Comparison of ENCODE assay signal across 8 cellular contexts in the genomic region with DNA sequence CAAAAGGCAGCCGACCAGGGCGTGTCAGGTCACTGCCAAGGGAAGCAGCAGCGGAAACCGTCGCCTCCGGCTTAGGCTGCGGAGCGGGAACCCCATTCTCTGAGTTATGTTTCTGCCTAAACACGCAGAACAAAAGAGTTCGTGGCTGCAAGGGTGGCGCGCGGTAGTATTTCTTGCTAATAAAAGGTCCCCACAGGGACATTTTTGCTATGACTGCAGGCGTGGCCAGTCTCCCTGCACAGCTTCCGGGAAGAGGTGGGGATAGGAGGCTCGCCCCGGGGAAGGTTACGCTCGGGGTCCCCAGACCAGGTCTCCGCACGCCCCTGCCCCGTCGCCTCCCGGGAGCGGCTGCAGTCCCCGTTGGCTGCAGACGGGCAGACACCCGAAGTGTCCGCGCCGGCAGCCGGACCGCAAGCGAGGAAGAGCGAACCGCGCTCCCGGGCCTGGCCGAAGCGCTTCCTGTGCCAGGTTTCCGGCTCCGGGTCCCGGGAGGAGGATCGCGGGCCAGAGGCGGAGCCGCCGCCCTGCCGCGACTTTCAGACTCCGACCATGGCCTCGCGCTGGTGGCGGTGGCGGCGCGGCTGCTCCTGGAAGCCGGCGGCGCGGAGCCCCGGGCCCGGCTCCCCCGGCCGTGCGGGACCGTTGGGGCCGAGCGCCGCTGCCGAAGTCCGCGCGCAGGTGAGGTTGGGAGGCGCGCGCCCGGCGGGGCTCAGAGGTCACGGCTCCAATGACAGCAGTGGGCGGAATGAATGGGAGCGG. TPM values are rescaled to one million over a fixed set of nuclear protein-coding genes. Genes with fewer than 3 reads are reported as not detected.
A peak's percentile ranks its signal among the peaks of the same experiment; 100 is the strongest.
DNase-seq lines count a peak whose midpoint lies in the region; ATAC-seq, FAIRE-seq and TF ChIP-seq lines count a peak whose summit lies in the region.

A gene with protein sequence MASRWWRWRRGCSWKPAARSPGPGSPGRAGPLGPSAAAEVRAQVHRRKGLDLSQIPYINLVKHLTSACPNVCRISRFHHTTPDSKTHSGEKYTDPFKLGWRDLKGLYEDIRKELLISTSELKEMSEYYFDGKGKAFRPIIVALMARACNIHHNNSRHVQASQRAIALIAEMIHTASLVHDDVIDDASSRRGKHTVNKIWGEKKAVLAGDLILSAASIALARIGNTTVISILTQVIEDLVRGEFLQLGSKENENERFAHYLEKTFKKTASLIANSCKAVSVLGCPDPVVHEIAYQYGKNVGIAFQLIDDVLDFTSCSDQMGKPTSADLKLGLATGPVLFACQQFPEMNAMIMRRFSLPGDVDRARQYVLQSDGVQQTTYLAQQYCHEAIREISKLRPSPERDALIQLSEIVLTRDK (plus strand): TSS at position 539 of the 759 bp plus-strand sequence. CDS start 11 bp downstream, at position 550.

- H3K27ac Mint-ChIP-seq in Calu3 (ENCODE audit: unreplicated experiment) (peak within 1 kb of the TSS; percentile 69), natural killer cell (peak within 1 kb of the TSS; percentile 82 to 91)
- H3K27ac Mint-ChIP-seq in activated T-helper 1 cell treated with anti-CD3 and anti-CD28 coated beads, Interleukin-12 subunit alpha, Interleukin-12 subunit beta, Interleukin-2, Interleukin-4 antibody, amounts not matched to agents 30 ng/mL and 10 ng/mL and 1 ng/mL, durations not matched to agents 14 hours and 24 hours and 36 hours: peak within 1 kb of the TSS; percentile 94
- H3K27ac Mint-ChIP-seq in stimulated activated naive CD8-positive, alpha-beta T cell treated with anti-CD3 and anti-CD28 coated beads, Interleukin-15, Interleukin-2, amounts not matched to agents 100 ng/mL and 50 ng/mL, for 24 hours: peak within 1 kb of the TSS; percentile 97

- peaks cover 4% of the 10 kb centered on the region for H3K4me1 ChIP-seq in fibroblast of lung (ENCODE audit: control insufficient read depth, extremely low read depth, insufficient read depth, low read length)

- no peaks in the 10 kb centered on the region for H3K27me3 ChIP-seq in fibroblast of lung (ENCODE audit: control insufficient read depth, insufficient read depth, low read length)

- no peaks in the 10 kb centered on the region for H3K36me3 ChIP-seq in fibroblast of lung (ENCODE audit: control insufficient read depth, insufficient read depth, low read length)

- FAIRE-seq in RCC 7860 (lab: Jason Lieb, UNC): no peak

- H3K4me1 Mint-ChIP-seq in Calu3 (ENCODE audit: low read depth, unreplicated experiment) (peaks cover 33% of the 10 kb centered on the region), natural killer cell (peaks cover 24 to 28% of the 10 kb centered on the region in 2 donors)
- H3K4me1 Mint-ChIP-seq in activated T-helper 1 cell treated with anti-CD3 and anti-CD28 coated beads, Interleukin-12 subunit alpha, Interleukin-12 subunit beta, Interleukin-2, Interleukin-4 antibody, amounts not matched to agents 30 ng/mL and 10 ng/mL and 1 ng/mL, durations not matched to agents 14 hours and 24 hours and 36 hours (ENCODE audit: low read depth): peaks cover 31% of the 10 kb centered on the region
- peaks cover 37% of the 10 kb centered on the region for H3K4me1 Mint-ChIP-seq in stimulated activated naive CD8-positive, alpha-beta T cell treated with anti-CD3 and anti-CD28 coated beads, Interleukin-15, Interleukin-2, amounts not matched to agents 100 ng/mL and 50 ng/mL, for 24 hours (ENCODE audit: low read depth)

- peaks cover 19% of the 10 kb centered on the region for H3K36me3 Mint-ChIP-seq in Calu3 (ENCODE audit: insufficient read depth, unreplicated experiment)
- H3K36me3 Mint-ChIP-seq in activated T-helper 1 cell treated with anti-CD3 and anti-CD28 coated beads, Interleukin-12 subunit alpha, Interleukin-12 subunit beta, Interleukin-2, Interleukin-4 antibody, amounts not matched to agents 30 ng/mL and 10 ng/mL and 1 ng/mL, durations not matched to agents 14 hours and 24 hours and 36 hours (ENCODE audit: low read depth): peaks cover 21% of the 10 kb centered on the region
- H3K36me3 Mint-ChIP-seq in natural killer cell: no peaks in the 10 kb centered on the region
- H3K36me3 Mint-ChIP-seq in stimulated activated naive CD8-positive, alpha-beta T cell treated with anti-CD3 and anti-CD28 coated beads, Interleukin-15, Interleukin-2, amounts not matched to agents 100 ng/mL and 50 ng/mL, for 24 hours (ENCODE audit: low read depth): peaks cover 37% of the 10 kb centered on the region

- no peaks in the 10 kb centered on the region for H3K9me3 ChIP-seq in fibroblast of lung (ENCODE audit: control insufficient read depth, insufficient read depth, low read depth, low read length)

- DNase-seq in Calu3 (peak; percentile 76), HPDE6-E6E7 (ENCODE audit: extremely low spot score) (peak; percentile 33), RCC 7860 (ENCODE audit: low spot score) (peak; percentile 29), fibroblast of lung (ENCODE audit: low read depth in 2 of 2) (peak; percentile 62 to 64), natural killer cell (peak; percentile 50)
- peak; percentile 64 for DNase-seq in activated T-helper 1 cell treated with anti-CD3 and anti-CD28 coated beads, Interleukin-12 subunit alpha, Interleukin-12 subunit beta, Interleukin-2, Interleukin-4 antibody, amounts not matched to agents 30 ng/mL and 10 ng/mL and 1 ng/mL, durations not matched to agents 14 hours and 24 hours and 36 hours (ENCODE audit: low spot score)

- peaks cover 41% of the 10 kb centered on the region for H3K79me2 ChIP-seq in fibroblast of lung (ENCODE audit: control insufficient read depth, insufficient read depth, low read length)

- peaks cover 7% of the 10 kb centered on the region for H3K9me3 Mint-ChIP-seq in Calu3 (ENCODE audit: low read depth, unreplicated experiment)
- no peaks in the 10 kb centered on the region for H3K9me3 Mint-ChIP-seq in activated T-helper 1 cell treated with anti-CD3 and anti-CD28 coated beads, Interleukin-12 subunit alpha, Interleukin-12 subunit beta, Interleukin-2, Interleukin-4 antibody, amounts not matched to agents 30 ng/mL and 10 ng/mL and 1 ng/mL, durations not matched to agents 14 hours and 24 hours and 36 hours
- H3K9me3 Mint-ChIP-seq in natural killer cell: no peaks in the 10 kb centered on the region
- no peaks in the 10 kb centered on the region for H3K9me3 Mint-ChIP-seq in stimulated activated naive CD8-positive, alpha-beta T cell treated with anti-CD3 and anti-CD28 coated beads, Interleukin-15, Interleukin-2, amounts not matched to agents 100 ng/mL and 50 ng/mL, for 24 hours

- H3K4me2 ChIP-seq in fibroblast of lung (ENCODE audit: extremely low read depth, insufficient read depth, low read length): peak within 1 kb of the TSS; percentile 90

- H4K20me1 ChIP-seq in fibroblast of lung (ENCODE audit: control insufficient read depth, extremely low read depth, insufficient read depth, low read length): no peaks in the 10 kb centered on the region

- H3K4me3 Mint-ChIP-seq in Calu3 (ENCODE audit: low read depth, unreplicated experiment) (peak within 1 kb of the TSS; percentile 90), natural killer cell (peak within 1 kb of the TSS; percentile 94)
- H3K4me3 Mint-ChIP-seq in activated T-helper 1 cell treated with anti-CD3 and anti-CD28 coated beads, Interleukin-12 subunit alpha, Interleukin-12 subunit beta, Interleukin-2, Interleukin-4 antibody, amounts not matched to agents 30 ng/mL and 10 ng/mL and 1 ng/mL, durations not matched to agents 14 hours and 24 hours and 36 hours: peak within 1 kb of the TSS; percentile 100
- H3K4me3 Mint-ChIP-seq in stimulated activated naive CD8-positive, alpha-beta T cell treated with anti-CD3 and anti-CD28 coated beads, Interleukin-15, Interleukin-2, amounts not matched to agents 100 ng/mL and 50 ng/mL, for 24 hours: peak within 1 kb of the TSS; percentile 96

- no TSS peak for BruUV-seq in Calu3 (replicated peaks; lab: Mats Ljungman, UMichigan)

- intact Hi-C loops in Calu3 (cut with micrococcal nuclease; ENCODE audit: unreplicated experiment): no loop called here
- intact Hi-C loops in activated T-helper 1 cell treated with anti-CD3 and anti-CD28 coated beads, Interleukin-12 subunit alpha, Interleukin-12 subunit beta, Interleukin-2, Interleukin-4 antibody, amounts not matched to agents 30 ng/mL and 10 ng/mL and 1 ng/mL, durations not matched to agents 14 hours and 24 hours and 36 hours (cut with micrococcal nuclease): loop anchor here (1.0 to 5.0 kb wide), 6 partner anchors 40 to 545 kb away; a partner anchor contains a TSS
- intact Hi-C loops in natural killer cell (cut with micrococcal nuclease): no loop called here

- peak within 1 kb of the TSS; percentile 84 for H3K27ac ChIP-seq in fibroblast of lung (ENCODE audit: insufficient read depth, low read length)

- ATAC-seq in GM19467 (IDR thresholded peaks at IDR 0.05; ENCODE audit: unreplicated experiment): peak; percentile 76
- ATAC-seq in natural killer cell: peak; percentile 73 to 79 (median 78)

- H3K27me3 Mint-ChIP-seq in Calu3 (ENCODE audit: unreplicated experiment): no peaks in the 10 kb centered on the region
- H3K27me3 Mint-ChIP-seq in activated T-helper 1 cell treated with anti-CD3 and anti-CD28 coated beads, Interleukin-12 subunit alpha, Interleukin-12 subunit beta, Interleukin-2, Interleukin-4 antibody, amounts not matched to agents 30 ng/mL and 10 ng/mL and 1 ng/mL, durations not matched to agents 14 hours and 24 hours and 36 hours (ENCODE audit: insufficient read depth): no peaks in the 10 kb centered on the region
- H3K27me3 Mint-ChIP-seq in natural killer cell (ENCODE audit: low read depth in 2 of 2): no peaks in the 10 kb centered on the region
- H3K27me3 Mint-ChIP-seq in stimulated activated naive CD8-positive, alpha-beta T cell treated with anti-CD3 and anti-CD28 coated beads, Interleukin-15, Interleukin-2, amounts not matched to agents 100 ng/mL and 50 ng/mL, for 24 hours: no peaks in the 10 kb centered on the region

- CTCF ChIA-PET in Calu3 (lab: Charles Lee): no interaction called here

- peak within 1 kb of the TSS; percentile 78 to 91 (median 88) for H3K4me3 ChIP-seq in fibroblast of lung (replicated peaks in 1 of 4; ENCODE audit: control extremely low read depth in 1 of 4, insufficient read depth in 1 of 4, low read depth in 3 of 4, low read length in 4 of 4)

- H3K9ac ChIP-seq in fibroblast of lung (ENCODE audit: insufficient read depth, low read length): peak within 1 kb of the TSS; percentile 77

- TF ChIP-seq CTCF in Calu3 (IDR thresholded peaks at IDR 0.05; ENCODE audit: unreplicated experiment) (no peak), fibroblast of lung (conservative IDR thresholded peaks at IDR 0.05 in 1 of 2, IDR thresholded peaks at IDR 0.05 in 1 of 2; ENCODE audit: low read depth in 1 of 2, low read length in 2 of 2) (no peak), natural killer cell (IDR thresholded peaks at IDR 0.05) (no peak)

- peak within 1 kb of the TSS; percentile 90 for H2AFZ ChIP-seq in fibroblast of lung (ENCODE audit: low read length)

RNA-seq across cellular contexts. Expression of the gene that starts here (rescaled TPM):
- total RNA-seq in Calu3 (2022): 15.4 and 15.9 TPM in 2 replicates
- total RNA-seq in activated T-helper 1 cell treated with anti-CD3 and anti-CD28 coated beads, Interleukin-12 subunit alpha, Interleukin-12 subunit beta, Interleukin-2, Interleukin-4 antibody, amounts not matched to agents 30 ng/mL and 10 ng/mL and 1 ng/mL, durations not matched to agents 14 hours and 24 hours and 36 hours: 39.3 and 43.1 TPM in 2 replicates
- 1.8 and 3.1 TPM in 2 replicates for total RNA-seq in fibroblast of lung
- 11.1 and 16.5 TPM in 2 replicates for polyA plus RNA-seq in fibroblast of lung
- 4.2 and 6.5 TPM in 2 replicates for polyA plus RNA-seq in fibroblast of lung (2012)
- polyA minus RNA-seq in fibroblast of lung (ENCODE audit: low replicate concordance): 5.0 and 28.3 TPM in 2 replicates
- 1 to 10 TPM; 3.5 to 4.4 (median 3.7) TPM for total RNA-seq in natural killer cell

Comparison
In these comparisons a context has a peak if more than half of its experiments do, and no peak if none do; other contexts are left out.
1. Peak in every context shown above with its lines: DNase-seq, ATAC-seq, H3K4me3 ChIP-seq and H3K27ac ChIP-seq.